Comparison of ENCODE assay signal across 9 cellular contexts in genomic region chr3:172521837-172522726, GRCh38. TPM values are rescaled to one million over a fixed set of nuclear protein-coding genes. Genes with fewer than 3 reads are reported as not detected.
DNase-seq lines count a peak whose midpoint lies in the region; ATAC-seq, FAIRE-seq and TF ChIP-seq lines count a peak whose summit lies in the region.
"Not testable (repeated sequence)": the region's sequence is repeated elsewhere in the genome, so short reads cannot be mapped to it uniquely, and the experiment has no call there.
"Had no signal": no experiment of that assay in that cellular context is flagged by ENCODE, and none has a peak within 500 bp of the region (broad histone marks: within the 10 kb centered on the region; RNA-seq: fewer than 3 reads in every experiment).

No MANE protein-coding gene starts in this region.

- not testable (repeated sequence) for H3K9me3 ChIP-seq in PC-9 (ENCODE audit: insufficient read depth, low read depth); left ventricle myocardium inferior (replicated peaks); mucosa of stomach (ENCODE audit: control insufficient read depth, low read length)

- not testable (repeated sequence) for H2AFZ ChIP-seq in ACC112 (ENCODE audit: low read length, unreplicated experiment); PC-9

- H3K36me3 Mint-ChIP-seq in activated T-helper 1 cell treated with anti-CD3 and anti-CD28 coated beads, Interleukin-12 subunit alpha, Interleukin-12 subunit beta, Interleukin-2, Interleukin-4 antibody, amounts not matched to agents 30 ng/mL and 10 ng/mL and 1 ng/mL, durations not matched to agents 14 hours and 24 hours and 36 hours (ENCODE audit: low read depth), result peaks cover 39% of the 10 kb centered on the region
- H3K36me3 Mint-ChIP-seq in stimulated activated effector memory CD8-positive, alpha-beta T cell treated with anti-CD3 and anti-CD28 coated beads, Interleukin-12 subunit alpha, Interleukin-12 subunit beta, amount 100 ng/mL, for 72 hours, result peaks cover 36% of the 10 kb centered on the region

- not testable (repeated sequence) for H3K27me3 ChIP-seq in ACC112 (ENCODE audit: insufficient read depth, low read length); HL-60 (ENCODE audit: insufficient read depth, poor library complexity, severe bottlenecking); PC-9 (ENCODE audit: insufficient read depth, low read depth); left ventricle myocardium inferior (ENCODE audit: low read depth); mucosa of stomach (ENCODE audit: control insufficient read depth, insufficient read depth, low read length)

- H3F3A ChIP-seq in PC-9 (ENCODE audit: insufficient read depth, low read depth), result not testable (repeated sequence)

- H3K27ac ChIP-seq in ACC112 (ENCODE audit: low read depth, low read length); PC-9: not testable (repeated sequence)
- H3K27ac ChIP-seq in HL-60 (replicated peaks), result peak overlapping the region; percentile 75
- H3K27ac ChIP-seq in left ventricle myocardium inferior (replicated peaks), result peak overlapping the region; percentile 86

- H3K27ac Mint-ChIP-seq in activated T-helper 1 cell treated with anti-CD3 and anti-CD28 coated beads, Interleukin-12 subunit alpha, Interleukin-12 subunit beta, Interleukin-2, Interleukin-4 antibody, amounts not matched to agents 30 ng/mL and 10 ng/mL and 1 ng/mL, durations not matched to agents 14 hours and 24 hours and 36 hours, result peak overlapping the region; percentile 91
- H3K27ac Mint-ChIP-seq in stimulated activated effector memory CD8-positive, alpha-beta T cell treated with anti-CD3 and anti-CD28 coated beads, Interleukin-12 subunit alpha, Interleukin-12 subunit beta, amount 100 ng/mL, for 72 hours, result peak overlapping the region; percentile 79

- H3K36me3 ChIP-seq in ACC112 (ENCODE audit: insufficient read depth, low read length); PC-9 (ENCODE audit: low read depth); left ventricle myocardium inferior; mucosa of stomach (ENCODE audit: control insufficient read depth, insufficient read depth, low read length): not testable (repeated sequence)

- H3K4me1 ChIP-seq in ACC112 (ENCODE audit: control insufficient read depth, insufficient read depth, low read length, unreplicated experiment) (peaks cover 28% of the 10 kb centered on the region), left ventricle myocardium inferior (peaks cover 36% of the 10 kb centered on the region), mucosa of stomach (ENCODE audit: control insufficient read depth, insufficient read depth, low read length) (peaks cover 30% of the 10 kb centered on the region)
- not testable (repeated sequence) for H3K4me1 ChIP-seq in PC-9 (replicated peaks; ENCODE audit: insufficient read depth)

- peak; percentile 55 for FAIRE-seq in colon (lab: Jason Lieb, UNC)

- CTCF ChIA-PET in PC-9 (lab: Charles Lee), result not testable (repeated sequence)

- peak overlapping the region; percentile 73 for H3K9ac ChIP-seq in mucosa of stomach (ENCODE audit: low read length)

- not testable (repeated sequence) for H3K27me3 Mint-ChIP-seq in activated T-helper 1 cell treated with anti-CD3 and anti-CD28 coated beads, Interleukin-12 subunit alpha, Interleukin-12 subunit beta, Interleukin-2, Interleukin-4 antibody, amounts not matched to agents 30 ng/mL and 10 ng/mL and 1 ng/mL, durations not matched to agents 14 hours and 24 hours and 36 hours (ENCODE audit: insufficient read depth)

- not testable (repeated sequence) for H3K79me2 ChIP-seq in ACC112 (ENCODE audit: control insufficient read depth, insufficient read depth, low read length, unreplicated experiment); PC-9 (ENCODE audit: low read depth)

- not testable (repeated sequence) for H3K9me2 ChIP-seq in PC-9 (ENCODE audit: insufficient read depth)

- intact Hi-C loops in PC-9 (cut with micrococcal nuclease; ENCODE audit: unreplicated experiment), result loop anchor here (2.0 kb wide), 1 partner anchor 41 kb away; no protein-coding TSS in a partner anchor
- intact Hi-C loops in activated T-helper 1 cell treated with anti-CD3 and anti-CD28 coated beads, Interleukin-12 subunit alpha, Interleukin-12 subunit beta, Interleukin-2, Interleukin-4 antibody, amounts not matched to agents 30 ng/mL and 10 ng/mL and 1 ng/mL, durations not matched to agents 14 hours and 24 hours and 36 hours (cut with micrococcal nuclease), result loop anchor here (1.0 to 2.0 kb wide), 3 partner anchors 8 to 15 kb away; no protein-coding TSS in a partner anchor
- intact Hi-C loops in left ventricle myocardium inferior (cut with micrococcal nuclease), result not testable (repeated sequence)

- peak overlapping the region; percentile 88 for H3K4me3 Mint-ChIP-seq in activated T-helper 1 cell treated with anti-CD3 and anti-CD28 coated beads, Interleukin-12 subunit alpha, Interleukin-12 subunit beta, Interleukin-2, Interleukin-4 antibody, amounts not matched to agents 30 ng/mL and 10 ng/mL and 1 ng/mL, durations not matched to agents 14 hours and 24 hours and 36 hours
- H3K4me3 Mint-ChIP-seq in stimulated activated effector memory CD8-positive, alpha-beta T cell treated with anti-CD3 and anti-CD28 coated beads, Interleukin-12 subunit alpha, Interleukin-12 subunit beta, amount 100 ng/mL, for 72 hours, result peak overlapping the region; percentile 81

- not testable (repeated sequence) for BruUV-seq in PC-9 (replicated peaks; lab: Mats Ljungman, UMichigan)

- not testable (repeated sequence) for TF ChIP-seq CTCF in HL-60 (IDR thresholded peaks at IDR 0.05; ENCODE audit: insufficient read depth, low read length); PC-9 (conservative IDR thresholded peaks at IDR 0.05); left ventricle myocardium inferior (IDR thresholded peaks at IDR 0.05; ENCODE audit: borderline replicate concordance)

- not testable (repeated sequence) for H3K9me3 Mint-ChIP-seq in activated T-helper 1 cell treated with anti-CD3 and anti-CD28 coated beads, Interleukin-12 subunit alpha, Interleukin-12 subunit beta, Interleukin-2, Interleukin-4 antibody, amounts not matched to agents 30 ng/mL and 10 ng/mL and 1 ng/mL, durations not matched to agents 14 hours and 24 hours and 36 hours; stimulated activated effector memory CD8-positive, alpha-beta T cell treated with anti-CD3 and anti-CD28 coated beads, Interleukin-12 subunit alpha, Interleukin-12 subunit beta, amount 100 ng/mL, for 72 hours

- ATAC-seq in stimulated activated effector memory CD8-positive, alpha-beta T cell treated with anti-CD3 and anti-CD28 coated beads, Interleukin-12 subunit alpha, Interleukin-12 subunit beta, amount 100 ng/mL, for 72 hours, result not testable (repeated sequence)

- not testable (repeated sequence) for DNase-seq in HL-60 (ENCODE audit: low read depth in 1 of 2, low spot score in 1 of 2); PC-9; activated T-helper 1 cell treated with anti-CD3 and anti-CD28 coated beads, Interleukin-12 subunit alpha, Interleukin-12 subunit beta, Interleukin-2, Interleukin-4 antibody, amounts not matched to agents 30 ng/mL and 10 ng/mL and 1 ng/mL, durations not matched to agents 14 hours and 24 hours and 36 hours (ENCODE audit: low spot score); left ventricle myocardium inferior; stimulated activated effector memory CD8-positive, alpha-beta T cell treated with anti-CD3 and anti-CD28 coated beads, Interleukin-12 subunit alpha, Interleukin-12 subunit beta, amount 100 ng/mL, for 72 hours (ENCODE audit: low spot score in 2 of 2)

- POLR2A ChIA-PET in PC-9 (lab: Charles Lee; ENCODE audit: unreplicated experiment), result interaction anchor here (0.7 kb wide), 1 partner anchor 24 kb away, joined by 15 read pairs; no protein-coding TSS in a partner anchor

- H4K20me1 ChIP-seq in PC-9 (ENCODE audit: insufficient read depth), result not testable (repeated sequence)

- peaks cover 63% of the 10 kb centered on the region for H3K4me1 Mint-ChIP-seq in activated T-helper 1 cell treated with anti-CD3 and anti-CD28 coated beads, Interleukin-12 subunit alpha, Interleukin-12 subunit beta, Interleukin-2, Interleukin-4 antibody, amounts not matched to agents 30 ng/mL and 10 ng/mL and 1 ng/mL, durations not matched to agents 14 hours and 24 hours and 36 hours (ENCODE audit: low read depth)
- peaks cover 59% of the 10 kb centered on the region for H3K4me1 Mint-ChIP-seq in stimulated activated effector memory CD8-positive, alpha-beta T cell treated with anti-CD3 and anti-CD28 coated beads, Interleukin-12 subunit alpha, Interleukin-12 subunit beta, amount 100 ng/mL, for 72 hours

- H3K4me3 ChIP-seq in ACC112 (ENCODE audit: low read depth, low read length), result peak overlapping the region; percentile 87
- peak overlapping the region; percentile 48 for H3K4me3 ChIP-seq in HL-60 (replicated peaks; ENCODE audit: insufficient read depth, low read length)
- not testable (repeated sequence) for H3K4me3 ChIP-seq in PC-9
- peak overlapping the region; percentile 74 for H3K4me3 ChIP-seq in left ventricle myocardium inferior
- peak overlapping the region; percentile 43 for H3K4me3 ChIP-seq in mucosa of stomach (ENCODE audit: low read length)

- H3K4me2 ChIP-seq in PC-9, result peak overlapping the region; percentile 61; the same call in 1 of the 2 replicates

RNA-seq across cellular contexts. Expression of gene TNFSF10, which starts 1.1 kb away (rescaled TPM):
- total RNA-seq in PC-9 (2021), result 18.3 and 21.4 TPM in 2 replicates
- total RNA-seq in activated T-helper 1 cell treated with anti-CD3 and anti-CD28 coated beads, Interleukin-12 subunit alpha, Interleukin-12 subunit beta, Interleukin-2, Interleukin-4 antibody, amounts not matched to agents 30 ng/mL and 10 ng/mL and 1 ng/mL, durations not matched to agents 14 hours and 24 hours and 36 hours, result 119 and 123 TPM in 2 replicates
- 12.6 TPM for total RNA-seq in left ventricle myocardium inferior
- total RNA-seq: H9 had no signal
